Comparison of ENCODE assay signal across 16 cellular contexts in genomic region chr7:47406766-47407129, GRCh38.
A peak's percentile ranks its signal among the peaks of the same experiment; 100 is the strongest.
DNase-seq lines count a peak whose midpoint lies in the region; ATAC-seq and TF ChIP-seq lines count a peak whose summit lies in the region.
"Had no signal": no experiment of that assay in that cellular context is flagged by ENCODE, and none has a peak within 500 bp of the region (broad histone marks: within the 10 kb centered on the region; RNA-seq: fewer than 3 reads in every experiment).

No MANE protein-coding gene starts in this region.

- H3K4me3 ChIP-seq in ascending aorta (no peak overlapping the region), transverse colon (no peak overlapping the region)
- H3K4me3 ChIP-seq: gastrocnemius medialis, SJCRH30, smooth muscle cell had no signal

- H3K27ac Mint-ChIP-seq in osteocyte (ENCODE audit: unreplicated experiment) = peak overlapping the region; percentile 59
- H3K27ac Mint-ChIP-seq: activated T-helper 2 cell treated with anti-CD3 and anti-CD28 coated beads, Interferon-gamma antibody, Interleukin-2, Interleukin-4, amounts not matched to agents 10 μg/mL and 5 μg/mL and 100 μg/mL, durations not matched to agents 14 hours and 24 hours and 36 hours; stimulated activated memory B cell treated with anti-CD40 and anti-IgM and Interleukin-4, amounts not matched to agents 10 μg/mL and 1 μg/mL and 100 μg/mL, for 72 hours had no signal

- 33 to 43% methylated on average over 8 to 11 of the region's 11 CpGs for WGBS in transverse colon (ENCODE audit: low coverage in 1 of 2), 2 donors

- TF ChIP-seq CTCF in ascending aorta (IDR thresholded peaks at IDR 0.05) = no peak
- TF ChIP-seq CTCF in osteocyte (IDR thresholded peaks at IDR 0.05) = no peak
- TF ChIP-seq CTCF in transverse colon (IDR thresholded peaks at IDR 0.05) = no peak
- TF ChIP-seq CTCF in GM13977 (IDR thresholded peaks at IDR 0.05; ENCODE audit: extremely low read depth, insufficient read depth, missing control alignments) = no peak

- TF ChIP-seq EP300 in transverse colon (IDR thresholded peaks at IDR 0.05; ENCODE audit: low read depth) = no peak

- in situ Hi-C loops in transverse colon (cut with MboI; ENCODE audit: low pct_ligation_motif_present in 1 of 4, low pct_unique_long_range_greater_than_20kb in 1 of 4, low sequenced_read_pairs in 3 of 4) = no loop called here
- in situ Hi-C loops in GM13977 (cut with MboI; ENCODE audit: low pct_unique_long_range_greater_than_20kb, low sequenced_read_pairs, unreplicated experiment) = no loop called here

- H3K9me3 Mint-ChIP-seq in osteocyte (ENCODE audit: unreplicated experiment) = no peaks in the 10 kb centered on the region
- H3K9me3 Mint-ChIP-seq: activated T-helper 2 cell treated with anti-CD3 and anti-CD28 coated beads, Interferon-gamma antibody, Interleukin-2, Interleukin-4, amounts not matched to agents 10 μg/mL and 5 μg/mL and 100 μg/mL, durations not matched to agents 14 hours and 24 hours and 36 hours; stimulated activated memory B cell treated with anti-CD40 and anti-IgM and Interleukin-4, amounts not matched to agents 10 μg/mL and 1 μg/mL and 100 μg/mL, for 72 hours had no signal

- peak in 1 of 2 donors; percentile 58 for DNase-seq in ascending aorta (ENCODE audit: low spot score in 2 of 2)
- DNase-seq in left ventricle myocardium superior = no peak
- no peak for DNase-seq in osteocyte (ENCODE audit: extremely low spot score, unreplicated experiment)
- DNase-seq in transverse colon = no peak
- no peak for DNase-seq in NCI-H2196 (lab: John Stamatoyannopoulos, UW; ENCODE audit: unreplicated experiment)
- no peak for DNase-seq in GM13977 (ENCODE audit: low spot score)
- DNase-seq: activated CD4-positive, CD25-positive, alpha-beta regulatory T cell; NCI-H1694; NCI-H446; SJCRH30; T-helper 2 cell had no signal

- H3K36me3 Mint-ChIP-seq in osteocyte (ENCODE audit: unreplicated experiment) = peaks cover 27% of the 10 kb centered on the region

- no peak overlapping the region for H3K4me3 Mint-ChIP-seq in osteocyte (ENCODE audit: unreplicated experiment)
- H3K4me3 Mint-ChIP-seq: stimulated activated memory B cell treated with anti-CD40 and anti-IgM and Interleukin-4, amounts not matched to agents 10 μg/mL and 1 μg/mL and 100 μg/mL, for 72 hours had no signal

- peaks cover 5 to 24% of the 10 kb centered on the region in 2 donors for H3K4me1 ChIP-seq in ascending aorta
- peaks cover 29 to 49% (median 35%) of the 10 kb centered on the region in 4 donors for H3K4me1 ChIP-seq in transverse colon
- H3K4me1 ChIP-seq: SJCRH30 had no signal

- H3K27me3 Mint-ChIP-seq in osteocyte (ENCODE audit: unreplicated experiment) = no peaks in the 10 kb centered on the region
- H3K27me3 Mint-ChIP-seq: stimulated activated memory B cell treated with anti-CD40 and anti-IgM and Interleukin-4, amounts not matched to agents 10 μg/mL and 1 μg/mL and 100 μg/mL, for 72 hours had no signal

- H3K27ac ChIP-seq in ascending aorta (peak overlapping the region; percentile 66 to 75), transverse colon (peak overlapping the region; percentile 80 to 93 (median 82))
- H3K27ac ChIP-seq: SJCRH30 had no signal

- H3K27me3 ChIP-seq in ascending aorta (no peaks in the 10 kb centered on the region), transverse colon (no peaks in the 10 kb centered on the region)
- H3K27me3 ChIP-seq: gastrocnemius medialis, SJCRH30 had no signal

- no peak for TF ChIP-seq POLR2A in transverse colon (IDR thresholded peaks at IDR 0.05)

- H3K36me3 ChIP-seq in ascending aorta (peaks cover 15 to 22% of the 10 kb centered on the region in 2 donors), transverse colon (peaks cover 0 to 5% (median 0%) of the 10 kb centered on the region in 4 donors)

- intact Hi-C loops in ascending aorta (cut with DNase I) = no loop called here
- intact Hi-C loops in left ventricle myocardium superior (cut with micrococcal nuclease) = no loop called here
- intact Hi-C loops in transverse colon (cut with DNase I; ENCODE audit: low total_unique reads) = no loop called here

- no peaks in the 10 kb centered on the region for H3K9me3 ChIP-seq in ascending aorta
- no peaks in the 10 kb centered on the region for H3K9me3 ChIP-seq in transverse colon
- H3K9me3 ChIP-seq: gastrocnemius medialis, SJCRH30 had no signal

- H3K4me1 Mint-ChIP-seq in osteocyte (ENCODE audit: unreplicated experiment) = peaks cover 21% of the 10 kb centered on the region
- H3K4me1 Mint-ChIP-seq: stimulated activated memory B cell treated with anti-CD40 and anti-IgM and Interleukin-4, amounts not matched to agents 10 μg/mL and 1 μg/mL and 100 μg/mL, for 72 hours had no signal

- ATAC-seq in left ventricle myocardium superior (peak; percentile 12), HG03039 (IDR thresholded peaks at IDR 0.05; ENCODE audit: unreplicated experiment) (no peak)
- ATAC-seq: stimulated activated memory B cell treated with anti-CD40 and anti-IgM and Interleukin-4, amounts not matched to agents 10 μg/mL and 1 μg/mL and 100 μg/mL, for 72 hours had no signal
